ENCODE assay signal across 19 cellular contexts in genomic region chr17:55451203-55451641, GRCh38. TPM values are rescaled to one million over a fixed set of nuclear protein-coding genes. Genes with fewer than 3 reads are reported as not detected.
DNase-seq lines count a peak whose midpoint lies in the region; ATAC-seq, FAIRE-seq and TF ChIP-seq lines count a peak whose summit lies in the region.
"Had no signal": no experiment of that assay in that cellular context is flagged by ENCODE, and none has a peak within 500 bp of the region (broad histone marks: within the 10 kb centered on the region; RNA-seq: fewer than 3 reads in every experiment).

No MANE protein-coding gene starts in this region.

- H3K9me3 ChIP-seq in Loucy (ENCODE audit: insufficient read depth, low read depth, low read length), result no peaks in the 10 kb centered on the region
- no peaks in the 10 kb centered on the region for H3K9me3 ChIP-seq in colonic mucosa
- H3K9me3 ChIP-seq: HAP-1, ovary had no signal

- H3K4me3 ChIP-seq in Loucy (ENCODE audit: low read length, poor library complexity, severe bottlenecking), result no peak overlapping the region
- H3K4me3 ChIP-seq in colonic mucosa, result no peak overlapping the region
- no peak overlapping the region for H3K4me3 ChIP-seq in mesendoderm (ENCODE audit: low read length)
- H3K4me3 ChIP-seq: HAP-1, ovary had no signal

- H3K79me2 ChIP-seq in Loucy (ENCODE audit: insufficient read depth, low read length) (no peaks in the 10 kb centered on the region), mesendoderm (ENCODE audit: control insufficient read depth, insufficient read depth, low read length) (no peaks in the 10 kb centered on the region)

- TF ChIP-seq POLR2A in H54 (IDR thresholded peaks at IDR 0.05; ENCODE audit: low read depth, low read length), result no peak

- DNase-seq in colonic mucosa, result no peak
- DNase-seq in mesendoderm, result peak; percentile 54
- DNase-seq in H54 (ENCODE audit: insufficient read length, low spot score), result no peak
- DNase-seq in GDM1 (lab: John Stamatoyannopoulos, UW), result no peak
- DNase-seq: activated CD4-positive, alpha-beta T cell treated with anti-CD3 and anti-CD28 coated beads for 1 hour; CD4-positive, alpha-beta T cell; NCI-H1417; ovary; Right ventricle myocardium superior; stimulated activated naive B cell treated with anti-CD40 and anti-IgM and Interleukin-4, amounts not matched to agents 10 μg/mL and 1 μg/mL and 100 μg/mL, for 72 hours had no signal

- no peak overlapping the region for H3K9ac ChIP-seq in Loucy (ENCODE audit: low read depth, low read length, poor library complexity, severe bottlenecking)
- H3K9ac ChIP-seq in colonic mucosa (ENCODE audit: low read depth in 2 of 2, low read length in 2 of 2), result no peak overlapping the region
- H3K9ac ChIP-seq in mesendoderm (ENCODE audit: low read length), result no peak overlapping the region

- no peak overlapping the region for H4K8ac ChIP-seq in mesendoderm (ENCODE audit: low read depth, low read length)

- no peaks in the 10 kb centered on the region for H3K27me3 ChIP-seq in Loucy (ENCODE audit: insufficient read depth, low read length, poor library complexity, severe bottlenecking)
- no peaks in the 10 kb centered on the region for H3K27me3 ChIP-seq in colonic mucosa
- H3K27me3 ChIP-seq in mesendoderm (ENCODE audit: insufficient read depth, low read length, poor library complexity), result no peaks in the 10 kb centered on the region
- H3K27me3 ChIP-seq: ovary had no signal

- FAIRE-seq in H54 (lab: Jason Lieb, UNC), result no peak
- FAIRE-seq: bronchial epithelial cell, GM19239, HTR-8/SVneo had no signal

- ATAC-seq in HG02623 (IDR thresholded peaks at IDR 0.05; ENCODE audit: unreplicated experiment) (no peak), GM18858 (IDR thresholded peaks at IDR 0.05; ENCODE audit: unreplicated experiment) (no peak)
- ATAC-seq: esophagus mucosa; stimulated activated naive B cell treated with anti-CD40 and anti-IgM and Interleukin-4, amounts not matched to agents 10 μg/mL and 1 μg/mL and 100 μg/mL, for 72 hours had no signal

- intact Hi-C loops in colonic mucosa (cut with DNase I), result no loop called here

- H2AFZ ChIP-seq in Loucy (ENCODE audit: low read length), result no peak overlapping the region

- H4K5ac ChIP-seq in mesendoderm (ENCODE audit: low read length), result no peak overlapping the region

- H3K27ac ChIP-seq in C4-2B (peak overlapping the region; percentile 76; the same call in 1 of the 2 replicates), colonic mucosa (peak overlapping the region; percentile 10), mesendoderm (ENCODE audit: low read depth, low read length) (no peak overlapping the region)
- H3K27ac ChIP-seq: ovary had no signal

- no CpG with 5 or more reads among the region's 1 CpG for WGBS in mesendoderm (ENCODE audit: extremely low coverage, insufficient coverage, low lambda C conversion rate)

- H3K4me1 ChIP-seq in Loucy (ENCODE audit: insufficient read depth, low read length, poor library complexity, severe bottlenecking) (peaks cover 32% of the 10 kb centered on the region), colonic mucosa (no peaks in the 10 kb centered on the region), mesendoderm (ENCODE audit: control insufficient read depth, low read depth, low read length) (peaks cover 4% of the 10 kb centered on the region)

- peaks cover 3% of the 10 kb centered on the region; the same call in 1 of the 2 replicates for H3F3A ChIP-seq in Loucy (ENCODE audit: low read depth)

- H2BK15ac ChIP-seq in mesendoderm (replicated peaks; ENCODE audit: low read depth), result no peak overlapping the region

- no peaks in the 10 kb centered on the region for H4K20me1 ChIP-seq in Loucy (ENCODE audit: insufficient read depth, low read length, poor library complexity, severe bottlenecking)

- H3K56ac ChIP-seq in mesendoderm (ENCODE audit: low read length), result no peak overlapping the region

- no peak overlapping the region for H2BK5ac ChIP-seq in mesendoderm (ENCODE audit: low read length)

- H3K36me3 ChIP-seq in Loucy (ENCODE audit: insufficient read depth, low read length) (no peaks in the 10 kb centered on the region), colonic mucosa (no peaks in the 10 kb centered on the region), mesendoderm (ENCODE audit: control insufficient read depth, insufficient read depth, low read length) (no peaks in the 10 kb centered on the region)
- H3K36me3 ChIP-seq: HAP-1, ovary had no signal

- no peak overlapping the region for H3K4ac ChIP-seq in mesendoderm (ENCODE audit: low read depth, low read length)

- H3K79me1 ChIP-seq in mesendoderm (ENCODE audit: low read length), result no peaks in the 10 kb centered on the region

- no peak overlapping the region for H2AK5ac ChIP-seq in mesendoderm (ENCODE audit: low read length)

- no peak overlapping the region for H3K18ac ChIP-seq in mesendoderm (ENCODE audit: low read length)

- H2BK120ac ChIP-seq in mesendoderm (ENCODE audit: low read depth, low read length), result no peak overlapping the region

- TF ChIP-seq CTCF in C4-2B (conservative IDR thresholded peaks at IDR 0.05), result no peak
- TF ChIP-seq CTCF in Loucy (conservative IDR thresholded peaks at IDR 0.05; ENCODE audit: low read length), result no peak
- no peak for TF ChIP-seq CTCF in colonic mucosa (IDR thresholded peaks at IDR 0.05)

- no peak overlapping the region for H3K23ac ChIP-seq in mesendoderm (ENCODE audit: low read length)

- no peaks in the 10 kb centered on the region for H3K9me2 ChIP-seq in Loucy (replicated peaks; ENCODE audit: low read depth, low read length)

- H3K4me2 ChIP-seq in Loucy (ENCODE audit: low read depth, low read length, poor library complexity, severe bottlenecking) (peak overlapping the region; percentile 7), mesendoderm (ENCODE audit: low read length) (no peak overlapping the region)

RNA-seq across cellular contexts. Expression of gene MMD, which starts 29.6 kb away (rescaled TPM):
- 10 to 100 TPM; 17.3 to 20.0 TPM for total RNA-seq in colonic mucosa
- 22.7 TPM for polyA plus RNA-seq in mesendoderm (2013, experiment 1 of 2)
- polyA plus RNA-seq in mesendoderm (2013, experiment 2 of 2), result 22.9 TPM
